Comparison of ENCODE assay signal across 21 cellular contexts in genomic region chr13:107585466-107585865, GRCh38.
DNase-seq lines count a peak whose midpoint lies in the region; ATAC-seq and TF ChIP-seq lines count a peak whose summit lies in the region.
"Had no signal": no experiment of that assay in that cellular context is flagged by ENCODE, and none has a peak within 500 bp of the region (broad histone marks: within the 10 kb centered on the region; RNA-seq: fewer than 3 reads in every experiment).

No MANE protein-coding gene starts in this region.

- peak overlapping the region; percentile 19 for H3K4me2 ChIP-seq in fibroblast of lung (ENCODE audit: extremely low read depth, insufficient read depth, low read length)

- no peak for ATAC-seq in HG03432 (IDR thresholded peaks at IDR 0.05; ENCODE audit: unreplicated experiment)
- ATAC-seq in T-cell (replicated peaks in 1 of 4) = no peak
- no peak for ATAC-seq in HG02970 (IDR thresholded peaks at IDR 0.05; ENCODE audit: low FRiP score, unreplicated experiment)
- ATAC-seq: lower lobe of right lung, PC-3, sciatic nerve had no signal

- no peaks in the 10 kb centered on the region for H3K79me2 ChIP-seq in fibroblast of lung (ENCODE audit: control insufficient read depth, insufficient read depth, low read length)

- H3K4me3 Mint-ChIP-seq in T-cell = no peak overlapping the region
- H3K4me3 Mint-ChIP-seq: activated T-helper 1 cell treated with anti-CD3 and anti-CD28 coated beads, Interleukin-12 subunit alpha, Interleukin-12 subunit beta, Interleukin-2, Interleukin-4 antibody, amounts not matched to agents 30 ng/mL and 10 ng/mL and 1 ng/mL, durations not matched to agents 14 hours and 24 hours and 36 hours; IgD-negative memory B cell had no signal

- H3K36me3 ChIP-seq in MG63 = no peaks in the 10 kb centered on the region
- H3K36me3 ChIP-seq in fibroblast of lung (ENCODE audit: control insufficient read depth, insufficient read depth, low read length) = no peaks in the 10 kb centered on the region
- H3K36me3 ChIP-seq: lower lobe of right lung, tibial artery had no signal

- POLR2A ChIA-PET in T-cell (lab: Charles Lee) = no interaction called here

- DNase-seq in DMS153 treated with DMSO at 0.1 percent for 48 hours (lab: John Stamatoyannopoulos, UW; ENCODE audit: unreplicated experiment) (peak; percentile 65), MG63 (peak; percentile 54), NCI-H748 treated with DMSO at 0.1 percent for 48 hours (lab: John Stamatoyannopoulos, UW) (peak; percentile 43), fibroblast of lung (ENCODE audit: low read depth in 2 of 2) (peak; percentile 21 to 44), T-cell (no peak), T-helper 9 cell (no peak)
- DNase-seq: activated CD4-positive, CD25-positive, alpha-beta regulatory T cell; AML-193; Calu3; effector CD4-positive, alpha-beta T cell; GOT3; islet precursor cell; lower lobe of right lung; PC-3; stimulated activated naive CD4-positive, alpha-beta T cell; tibial artery had no signal

- no peaks in the 10 kb centered on the region for H4K20me1 ChIP-seq in fibroblast of lung (ENCODE audit: control insufficient read depth, extremely low read depth, insufficient read depth, low read length)

- H3K27me3 Mint-ChIP-seq in T-cell = no peaks in the 10 kb centered on the region
- H3K27me3 Mint-ChIP-seq: IgD-negative memory B cell had no signal

- no peak overlapping the region for H3K27ac Mint-ChIP-seq in T-cell
- H3K27ac Mint-ChIP-seq: activated T-helper 1 cell treated with anti-CD3 and anti-CD28 coated beads, Interleukin-12 subunit alpha, Interleukin-12 subunit beta, Interleukin-2, Interleukin-4 antibody, amounts not matched to agents 30 ng/mL and 10 ng/mL and 1 ng/mL, durations not matched to agents 14 hours and 24 hours and 36 hours had no signal

- CTCF ChIA-PET in T-cell (lab: Charles Lee) = no interaction called here

- no peak overlapping the region for H3K27ac ChIP-seq in fibroblast of lung (ENCODE audit: insufficient read depth, low read length)
- H3K27ac ChIP-seq: lower lobe of right lung, tibial artery had no signal

- H3K27me3 ChIP-seq in MG63 (no peaks in the 10 kb centered on the region), fibroblast of lung (ENCODE audit: control insufficient read depth, insufficient read depth, low read length) (no peaks in the 10 kb centered on the region)
- H3K27me3 ChIP-seq: tibial artery had no signal

- H2AFZ ChIP-seq in fibroblast of lung (ENCODE audit: low read length) = no peak overlapping the region

- H3K4me1 Mint-ChIP-seq in T-cell = no peaks in the 10 kb centered on the region
- H3K4me1 Mint-ChIP-seq: IgD-negative memory B cell had no signal

- TF ChIP-seq CTCF in fibroblast of lung (conservative IDR thresholded peaks at IDR 0.05 in 1 of 2, IDR thresholded peaks at IDR 0.05 in 1 of 2; ENCODE audit: low read depth in 1 of 2, low read length in 2 of 2) = no peak

- no peaks in the 10 kb centered on the region for H3K36me3 Mint-ChIP-seq in T-cell

- no peak overlapping the region for H3K4me3 ChIP-seq in MG63
- no peak overlapping the region for H3K4me3 ChIP-seq in fibroblast of lung (replicated peaks in 1 of 4; ENCODE audit: control extremely low read depth in 1 of 4, insufficient read depth in 1 of 4, low read depth in 3 of 4, low read length in 4 of 4)
- H3K4me3 ChIP-seq: lower lobe of right lung, tibial artery had no signal

- H3K4me1 ChIP-seq in fibroblast of lung (ENCODE audit: control insufficient read depth, extremely low read depth, insufficient read depth, low read length) = no peaks in the 10 kb centered on the region
- H3K4me1 ChIP-seq: lower lobe of right lung, tibial artery had no signal

- no peaks in the 10 kb centered on the region for H3K9me3 ChIP-seq in MG63
- no peaks in the 10 kb centered on the region for H3K9me3 ChIP-seq in fibroblast of lung (ENCODE audit: control insufficient read depth, insufficient read depth, low read depth, low read length)
- H3K9me3 ChIP-seq: lower lobe of right lung, tibial artery had no signal

- peaks cover 3 to 8% (median 6%) of the 10 kb centered on the region in 3 donors for H3K9me3 Mint-ChIP-seq in T-cell

- no peak overlapping the region for H3K9ac ChIP-seq in fibroblast of lung (ENCODE audit: insufficient read depth, low read length)

Comparison
In these comparisons a context has a peak if more than half of its experiments do, and no peak if none do; other contexts are left out.
1. DNase-seq: peak in DMS153 treated with DMSO at 0.1 percent for 48 hours (single experiment), MG63 (single experiment), NCI-H748 treated with DMSO at 0.1 percent for 48 hours (single experiment) and fibroblast of lung (2 of 2); none in T-cell (0 of 34) and T-helper 9 cell (single experiment).